ENCODE assay signal across 8 cellular contexts in the genomic region with DNA sequence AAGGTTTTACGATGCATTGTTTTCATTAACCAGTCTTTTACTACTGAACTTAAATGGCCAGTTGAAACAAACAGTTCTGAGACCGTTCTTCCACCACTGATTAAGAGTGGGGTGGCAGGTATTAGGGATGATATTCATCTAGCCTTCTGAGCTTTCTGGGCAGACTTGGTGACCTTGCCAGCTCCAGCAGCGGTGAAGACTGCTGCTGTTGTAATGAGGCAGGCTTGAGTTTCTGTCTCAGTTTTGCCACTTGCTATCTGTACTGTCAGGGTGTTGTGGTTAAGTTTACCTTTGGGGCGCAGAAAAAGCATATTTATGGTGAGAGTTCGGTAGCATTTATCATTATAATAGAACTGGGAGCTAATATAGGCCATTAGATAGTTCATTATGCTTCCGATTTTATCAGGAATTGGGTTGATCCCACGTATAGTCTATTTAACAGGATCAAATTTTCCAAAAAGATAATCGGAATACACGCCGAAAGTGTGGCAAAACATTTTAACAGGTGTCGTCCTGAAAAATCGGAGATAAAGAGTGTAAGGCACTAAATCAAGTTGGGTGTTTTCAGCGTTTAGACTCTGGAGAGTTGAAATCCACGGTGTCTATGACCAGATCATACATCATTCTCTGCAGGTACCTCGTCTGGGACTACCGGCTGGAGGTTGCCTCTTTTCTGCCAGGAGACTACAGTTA. TPM values are rescaled to one million over a fixed set of nuclear protein-coding genes. Genes with fewer than 3 reads are reported as not detected.
DNase-seq lines count a peak whose midpoint lies in the region; ATAC-seq, FAIRE-seq and TF ChIP-seq lines count a peak whose summit lies in the region.

No MANE protein-coding gene starts in this region.

- POLR2A ChIA-PET in GM12878 (lab: Charles Lee) = interaction anchor here (0.9 kb wide), 1 partner anchor 146 kb away, joined by 3 read pairs; no protein-coding TSS in a partner anchor

- FAIRE-seq in GM12878 (lab: Jason Lieb, UNC) (peak; percentile 68), keratinocyte (lab: Jason Lieb, UNC) (no peak), urothelium cell line (lab: Jason Lieb, UNC) (no peak)

- WGBS in GM12878 (ENCODE audit: insufficient coverage, insufficient replicate concordance, low lambda C conversion rate, missing lambda C conversion rate) = 4% methylated on average over 16 of the region's 16 CpGs
- WGBS in smooth muscle cell (ENCODE audit: low lambda C conversion rate) = 13% methylated on average over 16 of the region's 16 CpGs

- H3F3A ChIP-seq in smooth muscle cell (ENCODE audit: low read depth) = no peaks in the 10 kb centered on the region

- H3K4me1 ChIP-seq in GM12878 (ENCODE audit: control insufficient read depth, insufficient read depth, low read length) (peaks cover 15% of the 10 kb centered on the region), keratinocyte (ENCODE audit: control insufficient read depth, extremely low read depth, insufficient read depth, low read length) (peaks cover 24% of the 10 kb centered on the region), smooth muscle cell (ENCODE audit: low read depth) (peaks cover 10% of the 10 kb centered on the region)

- dilution Hi-C loops in keratinocyte (cut with MboI; ENCODE audit: extremely low pct_ligation_motif_present, low sequenced_read_pairs) = no loop called here

- no peak for TF ChIP-seq EP300 in GM12878 (IDR thresholded peaks at IDR 0.05; ENCODE audit: borderline replicate concordance in 1 of 2, control insufficient read depth in 1 of 2, low read depth in 2 of 2, low read length in 2 of 2)

- H3K27ac ChIP-seq in GM12878 (ENCODE audit: control insufficient read depth, insufficient read depth) (peak overlapping the region; percentile 96), keratinocyte (ENCODE audit: control insufficient read depth, insufficient read depth, low read length) (peak overlapping the region; percentile 93), smooth muscle cell (ENCODE audit: low read depth) (peak overlapping the region; percentile 77)

- peak overlapping the region; percentile 93 for H3K4me3 ChIP-seq in GM12878
- H3K4me3 ChIP-seq in keratinocyte (ENCODE audit: control insufficient read depth in 2 of 3, extremely low read depth in 1 of 3, insufficient read depth in 2 of 3, low read depth in 1 of 3, low read length in 3 of 3) = peak overlapping the region; percentile 54 to 96 (median 87)
- peak overlapping the region; percentile 90 for H3K4me3 ChIP-seq in smooth muscle cell

- H4K20me1 ChIP-seq in GM12878 (ENCODE audit: control insufficient read depth, insufficient read depth) (no peaks in the 10 kb centered on the region), keratinocyte (ENCODE audit: control insufficient read depth, extremely low read depth, insufficient read depth, low read length) (no peaks in the 10 kb centered on the region), smooth muscle cell (ENCODE audit: low read depth) (peaks cover 5% of the 10 kb centered on the region)

- TF ChIP-seq POLR2A in GM12878 (IDR thresholded peaks at IDR 0.05; ENCODE audit: low read depth, low read length) = no peak

- peak overlapping the region; percentile 36 for H3K4me2 ChIP-seq in GM12878 (ENCODE audit: control insufficient read depth, insufficient read depth)
- H3K4me2 ChIP-seq in keratinocyte (ENCODE audit: control insufficient read depth, extremely low read depth, insufficient read depth, low read depth, low read length) = peak overlapping the region; percentile 98
- peak overlapping the region; percentile 90 for H3K4me2 ChIP-seq in smooth muscle cell

- DNase-seq in NCI-H82 (lab: John Stamatoyannopoulos, UW) (peak; percentile 16), NCI-H82 treated with DMSO at 0.1 percent for 48 hours (lab: John Stamatoyannopoulos, UW; ENCODE audit: unreplicated experiment) (no peak), NCI-H69 (lab: John Stamatoyannopoulos, UW) (peak; percentile 52), GM12878 (ENCODE audit: low read depth, low spot score) (no peak), keratinocyte (ENCODE audit: low read depth, low spot score) (no peak), smooth muscle cell (lab: John Stamatoyannopoulos, UW; ENCODE audit: unreplicated experiment) (no peak), AG08395 (ENCODE audit: low spot score) (no peak), urothelium cell line (ENCODE audit: low spot score) (no peak)

- in situ Hi-C loops in GM12878 (cut with MboI) = no loop called here

- H3K9me1 ChIP-seq in keratinocyte (ENCODE audit: control insufficient read depth, extremely low read depth, insufficient read depth, low read length) = no peaks in the 10 kb centered on the region

- SMC1A ChIA-PET in GM12878 (lab: Charles Lee; ENCODE audit: uncharacterized antibody, unreplicated experiment) = interaction anchor here (1.6 to 2.0 kb wide), 2 partner anchors 28 to 148 kb away, joined by 3 to 4 read pairs; no protein-coding TSS in a partner anchor

- H3K27me3 ChIP-seq in GM12878 (replicated peaks in 1 of 2; ENCODE audit: control insufficient read depth in 2 of 2, insufficient read depth in 2 of 2, low read length in 1 of 2) (no peaks in the 10 kb centered on the region), keratinocyte (ENCODE audit: control insufficient read depth, extremely low read depth, insufficient read depth, low read length) (no peaks in the 10 kb centered on the region), smooth muscle cell (ENCODE audit: low read depth) (no peaks in the 10 kb centered on the region)

- ATAC-seq in GM12878 = peak; percentile 49

- H3K9me3 ChIP-seq in GM12878 (replicated peaks; ENCODE audit: control insufficient read depth, insufficient read depth, low read length) (no peaks in the 10 kb centered on the region), keratinocyte (ENCODE audit: control insufficient read depth, low read depth, low read length) (no peaks in the 10 kb centered on the region), smooth muscle cell (replicated peaks; ENCODE audit: low read depth) (no peaks in the 10 kb centered on the region)

- no peak for TF ChIP-seq CTCF in GM12878 (IDR thresholded peaks at IDR 0.05 in 2 of 3, conservative IDR thresholded peaks at IDR 0.05 in 1 of 3; ENCODE audit: control insufficient read depth in 2 of 3, extremely low read depth in 1 of 3, insufficient read depth in 1 of 3, low read depth in 3 of 3, low read length in 3 of 3)
- TF ChIP-seq CTCF in keratinocyte (optimal IDR thresholded peaks at IDR 0.05 in 1 of 3, IDR thresholded peaks at IDR 0.05 in 1 of 3, conservative IDR thresholded peaks at IDR 0.05 in 1 of 3; ENCODE audit: extremely low read depth in 1 of 3, insufficient read depth in 2 of 3, low read length in 3 of 3) = no peak
- TF ChIP-seq CTCF in smooth muscle cell (IDR thresholded peaks at IDR 0.05; ENCODE audit: borderline replicate concordance, insufficient read depth, poor library complexity, severe bottlenecking) = no peak

- TSS peak; percentile 99 for BruUV-seq in GM12878 (replicated peaks; lab: Mats Ljungman, UMichigan)

- H3K9ac ChIP-seq in GM12878 (ENCODE audit: control insufficient read depth, insufficient read depth, low read length) = peak overlapping the region; percentile 96
- H3K9ac ChIP-seq in keratinocyte (ENCODE audit: control insufficient read depth, extremely low read depth, insufficient read depth, low read length) = peak overlapping the region; percentile 87
- H3K9ac ChIP-seq in smooth muscle cell (ENCODE audit: low read depth) = peak overlapping the region; percentile 93

- RAD21 ChIA-PET in GM12878 (lab: Charles Lee; ENCODE audit: unreplicated experiment) = no interaction called here

- no peak for TF ChIP-seq RAD21 in GM12878 (IDR thresholded peaks at IDR 0.05; ENCODE audit: insufficient read depth, low read depth, low read length)

- H2AFZ ChIP-seq in GM12878 (ENCODE audit: control insufficient read depth, low read depth, low read length) = peak overlapping the region; percentile 95
- peak overlapping the region; percentile 100 for H2AFZ ChIP-seq in keratinocyte (ENCODE audit: control insufficient read depth, low read length)
- peak overlapping the region; percentile 81 for H2AFZ ChIP-seq in smooth muscle cell (ENCODE audit: low read depth)

- H3K36me3 ChIP-seq in GM12878 (ENCODE audit: control insufficient read depth in 2 of 2, insufficient read depth in 2 of 2, low read length in 1 of 2) (no peaks in the 10 kb centered on the region), keratinocyte (ENCODE audit: control insufficient read depth in 2 of 2, extremely low read depth in 1 of 2, insufficient read depth in 2 of 2, low read length in 2 of 2) (no peaks in the 10 kb centered on the region), smooth muscle cell (ENCODE audit: low read depth) (no peaks in the 10 kb centered on the region)

- CTCF ChIA-PET in GM12878 (lab: Yijun Ruan, JAX) = interaction anchor here (0.5 to 7.9 kb wide), 5 partner anchors 27 to 148 kb away, joined by 3 to 115 read pairs (median 4); no protein-coding TSS in a partner anchor

- intact Hi-C loops in GM12878 (cut with micrococcal nuclease; ENCODE audit: unreplicated experiment) = loop anchor here (5.0 to 10.0 kb wide), 2 partner anchors 44 to 147 kb away; partner anchors contain the start of gene SLC2A3

- peaks cover 50% of the 10 kb centered on the region for H3K79me2 ChIP-seq in GM12878 (ENCODE audit: control insufficient read depth, insufficient read depth, low read length)
- peaks cover 43% of the 10 kb centered on the region for H3K79me2 ChIP-seq in keratinocyte (ENCODE audit: control insufficient read depth, insufficient read depth, low read length)
- H3K79me2 ChIP-seq in smooth muscle cell (ENCODE audit: low read depth) = peaks cover 42% of the 10 kb centered on the region

RNA-seq across cellular contexts. Expression of gene NECAP1, which starts 0.7 kb away (rescaled TPM):
- 65.5 and 73.7 TPM in 2 replicates for total RNA-seq in GM12878 (2013; cell fraction: nucleolus; rRNA removed)
- 26.9 and 35.6 TPM in 2 replicates for total RNA-seq in GM12878 (2014; rRNA removed)
- 25.6 and 26.9 TPM in 2 replicates for total RNA-seq in GM12878 (2014; rRNA removed; fragmentation: Illumina TruSeq; extraction: Trizol)
- 18.5 and 18.9 TPM in 2 replicates for total RNA-seq in GM12878 (2021)
- 11.4 TPM for polyA plus RNA-seq in GM12878 (2011; ENCODE audit: low read depth)
- polyA plus RNA-seq in GM12878 (2011; rRNA removed) = 25.7 and 34.3 TPM in 2 replicates
- polyA plus RNA-seq in GM12878 (2011; cell fraction: cytosol; rRNA removed) = 24.0 and 29.2 TPM in 2 replicates
- polyA plus RNA-seq in GM12878 (2011; cell fraction: nucleus; rRNA removed) = 31.9 and 33.0 TPM in 2 replicates
- 13.6 and 14.3 TPM in 2 replicates for polyA plus RNA-seq in GM12878 (2012)
- polyA plus RNA-seq in GM12878 (2014; fragmentation: Illumina TruSeq; extraction: Trizol) = 20.1 and 22.8 TPM in 2 replicates
- polyA plus RNA-seq in GM12878 (2014; fragmentation: Nextera tagmentation; extraction: Ambion mirVana) = 10 to 100 TPM; 16.7 to 22.3 TPM
- polyA plus RNA-seq in GM12878 (2014; rRNA removed) = 22.9 and 23.4 TPM in 2 replicates
- 10 to 100 TPM; 22.2 to 24.3 TPM for polyA plus RNA-seq in GM12878 (2016; fragmentation: Nextera tagmentation; extraction: Ambion mirVana)
- polyA minus RNA-seq in GM12878 (2011; rRNA and poly(A)+ RNA removed) = 25.3 and 36.3 TPM in 2 replicates
- polyA minus RNA-seq in GM12878 (2011; cell fraction: cytosol; rRNA and poly(A)+ RNA removed) = 8.4 and 12.5 TPM in 2 replicates
- polyA minus RNA-seq in GM12878 (2011; cell fraction: nucleus; rRNA and poly(A)+ RNA removed) = 18.1 and 24.0 TPM in 2 replicates
- 19.8 to 26.2 TPM (median 23.7 TPM) in 3 replicates for polyA plus RNA-seq in keratinocyte
- 5.8 TPM for polyA plus RNA-seq in keratinocyte (2011; ENCODE audit: low read depth)
- 19.3 and 22.6 TPM in 2 replicates for polyA plus RNA-seq in keratinocyte (2011; cell fraction: cytosol; rRNA removed)
- 33.5 and 35.0 TPM in 2 replicates for polyA plus RNA-seq in keratinocyte (2011; cell fraction: nucleus; rRNA removed)
- 14.5 and 15.3 TPM in 2 replicates for polyA plus RNA-seq in keratinocyte (2012; ENCODE audit: low replicate concordance)
- polyA minus RNA-seq in keratinocyte = 22.5 to 41.7 TPM (median 29.5 TPM) in 3 replicates
- 29.5 TPM for polyA minus RNA-seq in keratinocyte (2011; cell fraction: cytosol; rRNA and poly(A)+ RNA removed)
- polyA minus RNA-seq in keratinocyte (2011; cell fraction: nucleus; rRNA and poly(A)+ RNA removed) = 16.5 and 17.1 TPM in 2 replicates
- total RNA-seq in smooth muscle cell = 49.3 and 54.9 TPM in 2 replicates
- polyA plus RNA-seq in smooth muscle cell = 31.7 and 31.9 TPM in 2 replicates

RNA-seq across cellular contexts. Expression of gene C3AR1, which starts 15.2 kb away (rescaled TPM):
- not detected in 2 replicates for total RNA-seq in GM12878 (2013; cell fraction: nucleolus; rRNA removed)
- total RNA-seq in GM12878 (2014; rRNA removed) = not detected in 2 replicates
- total RNA-seq in GM12878 (2014; rRNA removed; fragmentation: Illumina TruSeq; extraction: Trizol) = not detected in 2 replicates
- 0.10 and 0.19 TPM in 2 replicates for total RNA-seq in GM12878 (2021)
- not detected for polyA plus RNA-seq in GM12878 (2011; ENCODE audit: low read depth)
- not detected in 2 replicates for polyA plus RNA-seq in GM12878 (2011; rRNA removed)
- not detected in 2 replicates for polyA plus RNA-seq in GM12878 (2011; cell fraction: cytosol; rRNA removed)
- polyA plus RNA-seq in GM12878 (2011; cell fraction: nucleus; rRNA removed) = not detected in 2 replicates
- polyA plus RNA-seq in GM12878 (2012) = 0.08 TPM in 1 of 2 replicates, not detected in the other
- polyA plus RNA-seq in GM12878 (2014; fragmentation: Illumina TruSeq; extraction: Trizol) = 0.10 TPM in 1 of 2 replicates, not detected in the other
- under 1 TPM in 1 of 2 experiments, not detected in 1; 0.19 TPM for polyA plus RNA-seq in GM12878 (2014; fragmentation: Nextera tagmentation; extraction: Ambion mirVana)
- polyA plus RNA-seq in GM12878 (2014; rRNA removed) = 0.10 and 0.42 TPM in 2 replicates
- under 1 TPM in 1 of 2 experiments, not detected in 1; 0.08 TPM for polyA plus RNA-seq in GM12878 (2016; fragmentation: Nextera tagmentation; extraction: Ambion mirVana)
- polyA minus RNA-seq in GM12878 (2011; rRNA and poly(A)+ RNA removed) = not detected in 2 replicates
- polyA minus RNA-seq in GM12878 (2011; cell fraction: cytosol; rRNA and poly(A)+ RNA removed) = not detected in 2 replicates
- not detected in 2 replicates for polyA minus RNA-seq in GM12878 (2011; cell fraction: nucleus; rRNA and poly(A)+ RNA removed)
- 0.57 to 0.99 TPM (median 0.60 TPM) in 3 replicates for polyA plus RNA-seq in keratinocyte
- not detected for polyA plus RNA-seq in keratinocyte (2011; ENCODE audit: low read depth)
- 0.06 and 0.15 TPM in 2 replicates for polyA plus RNA-seq in keratinocyte (2011; cell fraction: cytosol; rRNA removed)
- 0.82 and 1.2 TPM in 2 replicates for polyA plus RNA-seq in keratinocyte (2011; cell fraction: nucleus; rRNA removed)
- 0.31 and 0.40 TPM in 2 replicates for polyA plus RNA-seq in keratinocyte (2012; ENCODE audit: low replicate concordance)
- polyA minus RNA-seq in keratinocyte = 0.13 to 0.19 TPM in 2 of 3 replicates, not detected in the other
- polyA minus RNA-seq in keratinocyte (2011; cell fraction: cytosol; rRNA and poly(A)+ RNA removed) = not detected
- 0.21 and 0.39 TPM in 2 replicates for polyA minus RNA-seq in keratinocyte (2011; cell fraction: nucleus; rRNA and poly(A)+ RNA removed)
- 2.1 and 3.0 TPM in 2 replicates for total RNA-seq in smooth muscle cell
- polyA plus RNA-seq in smooth muscle cell = 2.6 and 3.2 TPM in 2 replicates

RNA-seq across cellular contexts. Expression of gene CLEC4A, which starts 42.0 kb away (rescaled TPM):
- 0.90 and 1.5 TPM in 2 replicates for total RNA-seq in GM12878 (2013; cell fraction: nucleolus; rRNA removed)
- total RNA-seq in GM12878 (2014; rRNA removed) (0.27 and 0.62 TPM in 2 replicates), GM12878 (2014; rRNA removed; fragmentation: Illumina TruSeq; extraction: Trizol) (0.72 and 0.74 TPM in 2 replicates), GM12878 (2021) (0.58 and 1.5 TPM in 2 replicates), smooth muscle cell (0.27 and 0.40 TPM in 2 replicates)
- 16.3 TPM for polyA plus RNA-seq in GM12878 (2011; ENCODE audit: low read depth)
- polyA plus RNA-seq in GM12878 (2011; rRNA removed) (1.3 and 1.7 TPM in 2 replicates), GM12878 (2014; fragmentation: Illumina TruSeq; extraction: Trizol) (0.44 and 0.88 TPM in 2 replicates), GM12878 (2014; fragmentation: Nextera tagmentation; extraction: Ambion mirVana) (1 to 10 TPM; 1.9 to 2.1 TPM), GM12878 (2014; rRNA removed) (1.0 and 1.2 TPM in 2 replicates), GM12878 (2016; fragmentation: Nextera tagmentation; extraction: Ambion mirVana) (under 1 TPM; 0.84 to 0.91 TPM), keratinocyte (0.28 to 0.56 TPM (median 0.31 TPM) in 3 replicates), smooth muscle cell (1.2 and 4.5 TPM in 2 replicates)
- 0.32 and 0.97 TPM in 2 replicates for polyA plus RNA-seq in GM12878 (2011; cell fraction: cytosol; rRNA removed)
- 2.1 and 2.7 TPM in 2 replicates for polyA plus RNA-seq in GM12878 (2011; cell fraction: nucleus; rRNA removed)
- 4.1 and 4.7 TPM in 2 replicates for polyA plus RNA-seq in GM12878 (2012)
- 1.1 TPM in 1 of 2 replicates, not detected in the other for polyA minus RNA-seq in GM12878 (2011; rRNA and poly(A)+ RNA removed)
- not detected in 2 replicates for polyA minus RNA-seq in GM12878 (2011; cell fraction: cytosol; rRNA and poly(A)+ RNA removed)
- polyA minus RNA-seq in GM12878 (2011; cell fraction: nucleus; rRNA and poly(A)+ RNA removed) = 0.36 and 0.86 TPM in 2 replicates
- 1.3 TPM for polyA plus RNA-seq in keratinocyte (2011; ENCODE audit: low read depth)
- polyA plus RNA-seq in keratinocyte (2011; cell fraction: cytosol; rRNA removed) = 0.67 TPM in 1 of 2 replicates, not detected in the other
- 1.3 and 1.4 TPM in 2 replicates for polyA plus RNA-seq in keratinocyte (2011; cell fraction: nucleus; rRNA removed)
- polyA plus RNA-seq in keratinocyte (2012; ENCODE audit: low replicate concordance) = 0.15 and 1.3 TPM in 2 replicates
- polyA minus RNA-seq in keratinocyte = not detected in 3 replicates
- polyA minus RNA-seq in keratinocyte (2011; cell fraction: cytosol; rRNA and poly(A)+ RNA removed) = not detected
- polyA minus RNA-seq in keratinocyte (2011; cell fraction: nucleus; rRNA and poly(A)+ RNA removed) = 0.63 and 1.0 TPM in 2 replicates

RNA-seq across cellular contexts. Expression of gene FOXJ2, which starts 48.9 kb away (rescaled TPM):
- 7.9 and 9.2 TPM in 2 replicates for total RNA-seq in GM12878 (2013; cell fraction: nucleolus; rRNA removed)
- total RNA-seq in GM12878 (2014; rRNA removed) (4.2 and 4.7 TPM in 2 replicates), GM12878 (2014; rRNA removed; fragmentation: Illumina TruSeq; extraction: Trizol) (2.8 and 2.9 TPM in 2 replicates), GM12878 (2021) (7.9 and 9.3 TPM in 2 replicates), smooth muscle cell (13.2 and 19.0 TPM in 2 replicates)
- 3.8 TPM for polyA plus RNA-seq in GM12878 (2011; ENCODE audit: low read depth)
- polyA plus RNA-seq in GM12878 (2011; rRNA removed) (3.0 and 3.9 TPM in 2 replicates), GM12878 (2014; fragmentation: Illumina TruSeq; extraction: Trizol) (8.5 and 9.1 TPM in 2 replicates), GM12878 (2014; fragmentation: Nextera tagmentation; extraction: Ambion mirVana) (1 to 10 TPM; 1.4 to 2.2 TPM), GM12878 (2014; rRNA removed) (6.5 and 6.6 TPM in 2 replicates), GM12878 (2016; fragmentation: Nextera tagmentation; extraction: Ambion mirVana) (1 to 10 TPM; 5.4 to 6.1 TPM), keratinocyte (3.1 to 5.2 TPM (median 4.2 TPM) in 3 replicates), smooth muscle cell (16.3 and 21.5 TPM in 2 replicates)
- 3.0 and 4.3 TPM in 2 replicates for polyA plus RNA-seq in GM12878 (2011; cell fraction: cytosol; rRNA removed)
- polyA plus RNA-seq in GM12878 (2011; cell fraction: nucleus; rRNA removed) = 6.9 and 7.8 TPM in 2 replicates
- 5.0 and 5.8 TPM in 2 replicates for polyA plus RNA-seq in GM12878 (2012)
- 3.9 and 4.7 TPM in 2 replicates for polyA minus RNA-seq in GM12878 (2011; rRNA and poly(A)+ RNA removed)
- 2.3 and 4.3 TPM in 2 replicates for polyA minus RNA-seq in GM12878 (2011; cell fraction: cytosol; rRNA and poly(A)+ RNA removed)
- 2.2 and 3.2 TPM in 2 replicates for polyA minus RNA-seq in GM12878 (2011; cell fraction: nucleus; rRNA and poly(A)+ RNA removed)
- 3.9 TPM for polyA plus RNA-seq in keratinocyte (2011; ENCODE audit: low read depth)
- 4.3 and 4.9 TPM in 2 replicates for polyA plus RNA-seq in keratinocyte (2011; cell fraction: cytosol; rRNA removed)
- 11.0 TPM in 2 replicates for polyA plus RNA-seq in keratinocyte (2011; cell fraction: nucleus; rRNA removed)
- 7.3 and 10.1 TPM in 2 replicates for polyA plus RNA-seq in keratinocyte (2012; ENCODE audit: low replicate concordance)
- 5.1 to 49.7 TPM (median 5.7 TPM) in 3 replicates for polyA minus RNA-seq in keratinocyte
- polyA minus RNA-seq in keratinocyte (2011; cell fraction: cytosol; rRNA and poly(A)+ RNA removed) = 4.6 TPM
- polyA minus RNA-seq in keratinocyte (2011; cell fraction: nucleus; rRNA and poly(A)+ RNA removed) = 6.4 and 8.3 TPM in 2 replicates

Comparison
In these comparisons a context has a peak if more than half of its experiments do, and no peak if none do; other contexts are left out.
1. DNase-seq: peak in NCI-H82 (single experiment) and NCI-H69 (single experiment); none in NCI-H82 treated with DMSO at 0.1 percent for 48 hours (single experiment), GM12878 (single experiment), keratinocyte (single experiment), smooth muscle cell (single experiment), AG08395 (single experiment) and urothelium cell line (single experiment).
2. H3K4me2 ChIP-seq: peak in every context shown above with its lines; median percentile 98 in keratinocyte; 90 in smooth muscle cell; 36 in GM12878.
3. Peak in every context shown above with its lines, with median percentiles within 50 percentile points of each other: H2AFZ ChIP-seq, H3K27ac ChIP-seq, H3K4me3 ChIP-seq and H3K9ac ChIP-seq.